Comparison of ENCODE assay signal across 7 cellular contexts in the genomic region with DNA sequence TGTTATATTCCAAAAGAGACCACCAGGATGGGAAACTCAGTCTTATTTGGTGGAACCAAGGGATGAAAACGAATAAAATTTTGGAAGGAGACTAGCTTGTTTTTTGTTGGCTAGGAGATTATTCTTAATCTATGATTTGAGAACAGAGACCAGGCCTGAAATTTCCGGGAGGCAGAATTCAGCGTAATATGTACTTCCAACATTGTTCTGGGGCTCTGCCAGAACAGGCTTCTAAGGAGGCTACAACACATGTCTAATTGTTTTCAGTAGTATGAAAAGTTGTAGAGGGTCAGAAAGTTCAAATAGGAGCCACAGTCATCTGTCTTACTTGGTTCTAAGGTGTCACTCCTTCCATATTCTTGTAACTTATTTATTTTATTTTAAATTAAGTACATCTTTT. TPM values are rescaled to one million over a fixed set of nuclear protein-coding genes. Genes with fewer than 3 reads are reported as not detected.
DNase-seq lines count a peak whose midpoint lies in the region; ATAC-seq and TF ChIP-seq lines count a peak whose summit lies in the region.

No MANE protein-coding gene starts in this region.

- H3K9me3 Mint-ChIP-seq in H9 (peaks cover 0 to 3% of the 10 kb centered on the region in 2 experiments; a peak in 3 of 5 replicates), T-cell (no peaks in the 10 kb centered on the region)

- H2BK5ac ChIP-seq in H9 (ENCODE audit: insufficient read length, low read length) = no peak overlapping the region

- no peaks in the 10 kb centered on the region for H3K9me3 ChIP-seq in H9 (ENCODE audit: control insufficient read depth, low read depth, low read length)

- TF ChIP-seq CTCF in H9 (conservative IDR thresholded peaks at IDR 0.05) (no peak; the same call in 2 of the 3 replicates), fibroblast of villous mesenchyme (IDR thresholded peaks at IDR 0.05; ENCODE audit: insufficient read depth, low read depth, low read length) (no peak)

- peak overlapping the region; percentile 99 for H3K4me2 ChIP-seq in H9 (ENCODE audit: insufficient read depth, insufficient read length, low read length)

- POLR2A ChIA-PET in T-cell (lab: Charles Lee) = interaction anchor here in 1 of 2 donors (1.0 kb wide), 1 partner anchor 164 kb away, joined by 5 read pairs; no protein-coding TSS in a partner anchor

- no CpG with 5 or more reads among the region's 3 CpGs for WGBS in H9 (ENCODE audit: extremely low coverage, insufficient read length, low lambda C conversion rate)

- H3K27ac Mint-ChIP-seq in H9 = peak overlapping the region; percentile 74 to 100 (median 99); a peak in 4 of 7 replicates
- peak overlapping the region; percentile 95 to 99 for H3K27ac Mint-ChIP-seq in T-cell

- no peak overlapping the region for H3K14ac ChIP-seq in H9 (ENCODE audit: insufficient read depth, low read length)

- H3K4me3 Mint-ChIP-seq in H9 (peak overlapping the region; percentile 99 to 100), T-cell (peak overlapping the region; percentile 95 to 99 (median 97))

- no peak overlapping the region for H4K5ac ChIP-seq in H9 (ENCODE audit: insufficient read length, low read depth, low read length)

- DNase-seq in H9 (no peak), T-cell (no peak), fibroblast of villous mesenchyme (ENCODE audit: low read depth) (peak; percentile 44), NCI-H1048 (lab: John Stamatoyannopoulos, UW) (no peak)

- peaks cover 32% of the 10 kb centered on the region for H3K79me2 ChIP-seq in H9 (ENCODE audit: insufficient read depth, low read length)

- H3K27me3 Mint-ChIP-seq in H9 (ENCODE audit: low read depth) (peaks cover 2% of the 10 kb centered on the region), T-cell (no peaks in the 10 kb centered on the region)

- ATAC-seq in T-cell (replicated peaks in 1 of 4) = no peak
- no peak for ATAC-seq in HG03571 (IDR thresholded peaks at IDR 0.05; ENCODE audit: unreplicated experiment)
- no peak for ATAC-seq in esophagus mucosa

- H3K56ac ChIP-seq in H9 (ENCODE audit: insufficient read length, low read depth, low read length) = no peak overlapping the region

- H3K23ac ChIP-seq in H9 (ENCODE audit: insufficient read length, low read depth, low read length) = no peak overlapping the region

- H2BK120ac ChIP-seq in H9 (ENCODE audit: low read depth, low read length, poor library complexity, severe bottlenecking) = no peak overlapping the region

- H3K18ac ChIP-seq in H9 (ENCODE audit: insufficient read length, low read depth, low read length) = no peak overlapping the region

- H3T11ph ChIP-seq in H9 (ENCODE audit: low read length) = no peak overlapping the region

- no peaks in the 10 kb centered on the region for H3K4me1 ChIP-seq in H9 (ENCODE audit: insufficient read depth, low read length)

- no peak overlapping the region for H2BK15ac ChIP-seq in H9 (ENCODE audit: low read depth, low read length)

- CTCF ChIA-PET in T-cell (lab: Charles Lee) = no interaction called here

- H3K36me3 Mint-ChIP-seq in H9 (ENCODE audit: insufficient read depth in 1 of 3, low read depth in 3 of 3) = peaks cover 34 to 59% (median 38%) of the 10 kb centered on the region in 3 experiments
- peaks cover 20% of the 10 kb centered on the region for H3K36me3 Mint-ChIP-seq in T-cell

- H3K23me2 ChIP-seq in H9 (ENCODE audit: insufficient read length, low read depth, low read length, poor library complexity, severe bottlenecking) = peaks cover 13% of the 10 kb centered on the region

- H2BK20ac ChIP-seq in H9 (ENCODE audit: low read depth, low read length, poor library complexity, severe bottlenecking) = no peak overlapping the region

- H2AK5ac ChIP-seq in H9 (ENCODE audit: insufficient read length, low read length) = no peak overlapping the region

- peak overlapping the region; percentile 60 for H3K9ac ChIP-seq in H9 (ENCODE audit: extremely low read depth, insufficient read length, low read length)

- no peaks in the 10 kb centered on the region for H4K20me1 ChIP-seq in H9 (ENCODE audit: control insufficient read depth, insufficient read depth, insufficient read length)

- H3K27ac ChIP-seq in H9 (ENCODE audit: insufficient read length, low read depth, low read length) (no peak overlapping the region), skin epidermis (peak overlapping the region in 9 of 21 experiments; percentile 84 to 100 (median 99))

- no peak overlapping the region for H4K91ac ChIP-seq in H9 (ENCODE audit: insufficient read length, low read depth, low read length)

- H3K4me3 ChIP-seq in fibroblast of villous mesenchyme (ENCODE audit: low read depth, low read length) (peak overlapping the region; percentile 98), skin epidermis (peak overlapping the region; percentile 90 to 98 (median 94))

- H2BK12ac ChIP-seq in H9 (ENCODE audit: insufficient read length, low read depth, low read length) = no peak overlapping the region

- H2AFZ ChIP-seq in H9 (ENCODE audit: low read length) = no peak overlapping the region

- H3K27me3 ChIP-seq in H9 (ENCODE audit: insufficient read depth, low read length) = no peaks in the 10 kb centered on the region

- H3K4me1 Mint-ChIP-seq in H9 = peaks cover 11 to 15% of the 10 kb centered on the region in 2 experiments
- H3K4me1 Mint-ChIP-seq in T-cell = peaks cover 39 to 49% (median 44%) of the 10 kb centered on the region in 3 donors

- peaks cover 7% of the 10 kb centered on the region for H3K79me1 ChIP-seq in H9 (ENCODE audit: insufficient read depth, low read depth, low read length, poor library complexity, severe bottlenecking)

- no peak overlapping the region for H3K4ac ChIP-seq in H9 (ENCODE audit: low read depth, low read length)

- H4K8ac ChIP-seq in H9 (replicated peaks; ENCODE audit: insufficient read length, low read depth, low read length) = no peak overlapping the region

RNA-seq across cellular contexts. Expression of a gene that starts 1.7 kb away (rescaled TPM):
- total RNA-seq in H9 (2021) (180 TPM in 2 replicates), T-cell (10 to 100 TPM; 53.7 to 86.0 (median 60.7) TPM), fibroblast of villous mesenchyme (61.8 and 84.6 TPM in 2 replicates), esophagus mucosa (67.2 TPM)

RNA-seq across cellular contexts. Expression of a gene that starts 30.9 kb away (rescaled TPM):
- total RNA-seq in H9 (2021) (44.7 and 45.5 TPM in 2 replicates), T-cell (10 to 100 TPM in 3 of 5 donors, 1 to 10 TPM in 2; 5.9 to 15.2 (median 13.2) TPM), fibroblast of villous mesenchyme (42.5 and 74.7 TPM in 2 replicates), esophagus mucosa (11.1 TPM)

RNA-seq across cellular contexts. Expression of a gene that starts 56.5 kb away (rescaled TPM):
- 50.2 and 50.7 TPM in 2 replicates for total RNA-seq in H9 (2021)
- total RNA-seq in T-cell = 10 to 100 TPM; 31.0 to 42.3 (median 40.8) TPM
- 35.8 and 61.7 TPM in 2 replicates for total RNA-seq in fibroblast of villous mesenchyme
- total RNA-seq in esophagus mucosa = 25.2 TPM
